Comparison of ENCODE assay signal across 1 cellular context in the genomic region with DNA sequence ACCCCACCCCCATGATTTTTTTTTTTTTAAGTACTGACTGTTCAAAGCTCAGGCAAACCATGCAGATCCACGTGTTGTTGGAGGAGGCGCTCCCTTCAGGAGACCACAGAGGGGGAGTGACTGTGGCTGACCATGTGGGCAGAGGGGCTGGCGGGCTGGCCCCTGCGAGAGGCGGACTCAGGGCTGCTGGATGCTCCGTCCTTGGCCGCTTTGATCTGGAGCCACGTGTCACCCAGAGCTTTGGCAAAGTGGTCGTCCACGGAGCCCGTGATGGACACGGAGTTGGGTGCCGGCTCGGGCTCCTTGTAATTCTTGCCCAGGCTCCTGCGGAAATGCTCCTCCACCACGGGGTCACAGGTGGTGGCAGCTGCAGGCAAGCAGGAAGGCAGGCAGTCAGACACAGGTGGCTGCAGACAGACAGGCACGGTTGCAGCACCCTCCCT.
TF ChIP-seq lines count a peak whose summit lies in the region.

No MANE protein-coding gene starts in this region.

TF ChIP-seq in HepG2, 621 proteins besides CTCF, POLR2A, EP300 and RAD21 (continued from another document):
- TF ChIP-seq, protein P1, sequence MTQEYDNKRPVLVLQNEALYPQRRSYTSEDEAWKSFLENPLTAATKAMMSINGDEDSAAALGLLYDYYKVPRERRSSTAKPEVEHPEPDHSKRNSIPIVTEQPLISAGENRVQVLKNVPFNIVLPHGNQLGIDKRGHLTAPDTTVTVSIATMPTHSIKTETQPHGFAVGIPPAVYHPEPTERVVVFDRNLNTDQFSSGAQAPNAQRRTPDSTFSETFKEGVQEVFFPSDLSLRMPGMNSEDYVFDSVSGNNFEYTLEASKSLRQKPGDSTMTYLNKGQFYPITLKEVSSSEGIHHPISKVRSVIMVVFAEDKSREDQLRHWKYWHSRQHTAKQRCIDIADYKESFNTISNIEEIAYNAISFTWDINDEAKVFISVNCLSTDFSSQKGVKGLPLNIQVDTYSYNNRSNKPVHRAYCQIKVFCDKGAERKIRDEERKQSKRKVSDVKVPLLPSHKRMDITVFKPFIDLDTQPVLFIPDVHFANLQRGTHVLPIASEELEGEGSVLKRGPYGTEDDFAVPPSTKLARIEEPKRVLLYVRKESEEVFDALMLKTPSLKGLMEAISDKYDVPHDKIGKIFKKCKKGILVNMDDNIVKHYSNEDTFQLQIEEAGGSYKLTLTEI (CRISPR knock-in tag; conservative IDR thresholded peaks at IDR 0.05) = no peak
- TF ChIP-seq ZNF468 (CRISPR knock-in tag; IDR thresholded peaks at IDR 0.05) = no peak
TF ChIP-seq in HepG2: peak in this region for 0.
